ENCODE assay signal across 6 cellular contexts in genomic region chr4:675036-675804, GRCh38. TPM values are rescaled to one million over a fixed set of nuclear protein-coding genes. Genes with fewer than 3 reads are reported as not detected.
DNase-seq lines count a peak whose midpoint lies in the region; ATAC-seq, FAIRE-seq and TF ChIP-seq lines count a peak whose summit lies in the region.

No MANE protein-coding gene starts in this region.

- H3K4me1 Mint-ChIP-seq in T-helper 17 cell = peaks cover 12% of the 10 kb centered on the region

- peak overlapping the region; percentile 95 for H3K4me3 ChIP-seq in iPS-18c (ENCODE audit: insufficient read depth, low read depth, low read length)

- H3K27ac Mint-ChIP-seq in T-helper 17 cell = peak overlapping the region; percentile 73

- no peaks in the 10 kb centered on the region for H3K36me3 Mint-ChIP-seq in T-helper 17 cell (ENCODE audit: low read depth)

- H3K4me3 Mint-ChIP-seq in T-helper 17 cell = peak overlapping the region; percentile 86

- ATAC-seq in GM21737 (IDR thresholded peaks at IDR 0.05; ENCODE audit: unreplicated experiment) (peak; percentile 4), T-helper 17 cell (no peak)

- H3K27me3 Mint-ChIP-seq in T-helper 17 cell = no peaks in the 10 kb centered on the region

- no peak for FAIRE-seq in GM12891 (lab: Jason Lieb, UNC)

- no peaks in the 10 kb centered on the region for H3K9me3 ChIP-seq in T-helper 17 cell (ENCODE audit: control insufficient read depth, low read length, poor library complexity, severe bottlenecking)
- no peaks in the 10 kb centered on the region for H3K9me3 ChIP-seq in iPS-18c (ENCODE audit: control insufficient read depth, insufficient read depth, low read length)

- DNase-seq in T-helper 17 cell (no peak), GM12891 (ENCODE audit: insufficient read length, low spot score) (no peak), glomerular visceral epithelial cell (ENCODE audit: extremely low spot score) (no peak), KG1 (lab: John Stamatoyannopoulos, UW) (no peak)

- TF ChIP-seq POLR2A in GM12891 (IDR thresholded peaks at IDR 0.05; ENCODE audit: low read depth, low read length) = no peak; the same call in 1 of the 2 replicates

TF ChIP-seq in GM12891, 5 proteins besides CTCF, POLR2A, EP300 and RAD21:
- no peak for TF ChIP-seq PAX5 (IDR thresholded peaks at IDR 0.05; ENCODE audit: insufficient read depth, low read length, severe bottlenecking)
- TF ChIP-seq TAF1 (IDR thresholded peaks at IDR 0.05; ENCODE audit: low read depth, low read length) = no peak
- no peak for TF ChIP-seq POU2F2 (IDR thresholded peaks at IDR 0.05; ENCODE audit: low read depth, low read length)
- no peak for TF ChIP-seq SPI1 (IDR thresholded peaks at IDR 0.05; ENCODE audit: low read depth, low read length)
- no peak for TF ChIP-seq POLR2AphosphoS5 (IDR thresholded peaks at IDR 0.05; ENCODE audit: low read depth, low read length)

RNA-seq across cellular contexts. Expression of gene MYL5, which starts 0.9 kb away (rescaled TPM):
- 10 to 100 TPM; 20.3 to 22.9 TPM for total RNA-seq in T-helper 17 cell
- 23.8 TPM for polyA plus RNA-seq in GM12891 (2012; ENCODE audit: low read depth, missing spikeins)

RNA-seq across cellular contexts. Expression of gene ATP5ME, which starts 1.1 kb away (rescaled TPM):
- total RNA-seq in T-helper 17 cell = 100 to 1,000 TPM in 1 of 2 donors, 10 to 100 TPM in 1; 98.4 to 120 TPM
- polyA plus RNA-seq in GM12891 (2012; ENCODE audit: low read depth, missing spikeins) = 1,492 TPM

RNA-seq across cellular contexts. Expression of gene SLC49A3, which starts 13.7 kb away (rescaled TPM):
- 1 to 10 TPM; 1.1 to 2.7 TPM for total RNA-seq in T-helper 17 cell
- 0.42 TPM for polyA plus RNA-seq in GM12891 (2012; ENCODE audit: low read depth, missing spikeins)

RNA-seq across cellular contexts. Expression of gene PCGF3, which starts 30.4 kb away (rescaled TPM):
- 10 to 100 TPM; 31.3 to 38.0 TPM for total RNA-seq in T-helper 17 cell
- 20.6 TPM for polyA plus RNA-seq in GM12891 (2012; ENCODE audit: low read depth, missing spikeins)

RNA-seq across cellular contexts. Expression of gene PDE6B, which starts 49.8 kb away (rescaled TPM):
- total RNA-seq in T-helper 17 cell = 10 to 100 TPM; 10.2 to 11.5 TPM
- 11.3 TPM for polyA plus RNA-seq in GM12891 (2012; ENCODE audit: low read depth, missing spikeins)
